Comparison of ENCODE assay signal across 9 cellular contexts in the genomic region with DNA sequence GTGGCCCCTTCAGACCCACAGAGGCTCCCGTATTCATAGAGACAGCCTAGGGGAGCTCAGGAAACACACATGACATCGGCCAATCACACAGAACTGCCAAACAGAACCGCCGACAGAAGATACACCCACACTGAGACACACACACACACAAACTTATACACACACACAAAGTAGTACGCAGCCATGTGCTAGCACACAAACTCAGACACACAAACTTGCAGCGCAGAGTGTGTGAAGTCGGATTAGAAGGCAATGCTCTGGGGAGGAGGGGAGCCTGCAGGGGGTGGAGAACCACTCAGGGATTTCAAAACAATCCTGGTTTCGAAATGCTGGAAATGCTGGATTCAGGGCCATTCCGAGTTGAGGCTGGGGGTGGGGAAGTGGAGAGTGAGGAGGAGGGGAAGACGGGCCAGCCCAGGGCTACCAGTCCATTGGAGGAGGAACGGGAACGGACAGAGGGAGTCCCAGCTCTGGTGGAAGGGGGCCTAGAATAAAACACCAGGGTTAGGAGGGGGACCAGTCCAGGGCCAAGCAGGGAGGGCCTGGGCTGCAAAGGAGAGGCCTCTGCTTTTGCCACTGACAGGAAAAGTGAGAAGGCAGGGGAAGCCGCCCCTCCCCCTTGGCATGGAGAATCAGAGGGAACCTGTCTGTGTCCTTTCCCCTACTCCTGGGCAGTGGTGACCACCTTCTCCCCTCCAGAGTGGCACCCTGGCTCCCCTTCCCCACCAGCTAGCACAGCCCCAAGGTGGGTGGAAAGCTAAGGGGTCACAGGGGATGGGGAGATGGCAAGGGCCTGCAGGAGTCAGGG. TPM values are rescaled to one million over a fixed set of nuclear protein-coding genes. Genes with fewer than 3 reads are reported as not detected.
DNase-seq lines count a peak whose midpoint lies in the region; ATAC-seq, FAIRE-seq and TF ChIP-seq lines count a peak whose summit lies in the region.
"Had no signal": no experiment of that assay in that cellular context is flagged by ENCODE, and none has a peak within 500 bp of the region (broad histone marks: within the 10 kb centered on the region; RNA-seq: fewer than 3 reads in every experiment).

No MANE protein-coding gene starts in this region.

- intact Hi-C loops in A673 (cut with micrococcal nuclease; ENCODE audit: unreplicated experiment), result no loop called here

- no TSS peak for BruUV-seq in A673 (replicated peaks; lab: Mats Ljungman, UMichigan)

- peaks cover 46% of the 10 kb centered on the region for H3K79me2 ChIP-seq in smooth muscle cell (ENCODE audit: low read depth)

- WGBS in smooth muscle cell (ENCODE audit: low lambda C conversion rate), result 4% methylated on average over 13 of the region's 13 CpGs

- H3K4me1 ChIP-seq in A673 (ENCODE audit: insufficient read depth, low read length, poor library complexity, severe bottlenecking) (peaks cover 82% of the 10 kb centered on the region), smooth muscle cell (ENCODE audit: low read depth) (peaks cover 71% of the 10 kb centered on the region)

- POLR2A ChIA-PET in A673 (lab: Charles Lee; ENCODE audit: low non-redundant PET), result no interaction called here

- peak; percentile 69 for FAIRE-seq in HTR-8/SVneo (lab: Jason Lieb, UNC)
- FAIRE-seq: frontal cortex had no signal

- H3K4me3 ChIP-seq in A673 (ENCODE audit: low read depth, low read length, poor library complexity, severe bottlenecking), result peak overlapping the region; percentile 97
- H3K4me3 ChIP-seq in smooth muscle cell, result peak overlapping the region; percentile 82

- no peak for ATAC-seq in HG03432 (IDR thresholded peaks at IDR 0.05; ENCODE audit: unreplicated experiment)

- H3K27ac ChIP-seq in A673 (ENCODE audit: low read depth, low read length, poor library complexity, severe bottlenecking), result peak overlapping the region; percentile 78
- peak overlapping the region; percentile 100 for H3K27ac ChIP-seq in smooth muscle cell (ENCODE audit: low read depth)

- DNase-seq in A673 (ENCODE audit: low spot score), result peak; percentile 84
- DNase-seq in HTR-8/SVneo (ENCODE audit: insufficient read length, low spot score), result no peak
- DNase-seq in astrocyte of the hippocampus (ENCODE audit: low read depth, low spot score), result peak; percentile 70
- DNase-seq in iPS-NIHi7 (ENCODE audit: extremely low spot score), result peak; percentile 54
- peak; percentile 58 for DNase-seq in smooth muscle cell (lab: John Stamatoyannopoulos, UW; ENCODE audit: unreplicated experiment)
- no peak for DNase-seq in NOMO-1 treated with dmso at 0.1 percent for 144 hours (lab: John Stamatoyannopoulos, UW; ENCODE audit: unreplicated experiment)
- DNase-seq in occipital lobe (lab: John Stamatoyannopoulos, UW), result no peak

- peaks cover 46% of the 10 kb centered on the region for H3F3A ChIP-seq in smooth muscle cell (ENCODE audit: low read depth)

- peak overlapping the region; percentile 91 for H3K4me2 ChIP-seq in smooth muscle cell

- H3K9ac ChIP-seq in smooth muscle cell (ENCODE audit: low read depth), result peak overlapping the region; percentile 84

- TF ChIP-seq CTCF in A673 (conservative IDR thresholded peaks at IDR 0.05; ENCODE audit: low read depth, low read length), result no peak
- no peak for TF ChIP-seq CTCF in smooth muscle cell (IDR thresholded peaks at IDR 0.05; ENCODE audit: borderline replicate concordance, insufficient read depth, poor library complexity, severe bottlenecking)

- CTCF ChIA-PET in A673 (lab: Charles Lee), result interaction anchor here (0.6 to 1.7 kb wide), 3 partner anchors 9 to 126 kb away, joined by 3 to 7 read pairs (median 3); no protein-coding TSS in a partner anchor

- H3K27me3 ChIP-seq in A673 (replicated peaks; ENCODE audit: insufficient read depth, low read depth, low read length, poor library complexity) (no peaks in the 10 kb centered on the region), smooth muscle cell (ENCODE audit: low read depth) (no peaks in the 10 kb centered on the region)

- H3K9me3 ChIP-seq in A673 (ENCODE audit: low read depth, low read length, poor library complexity, severe bottlenecking) (no peaks in the 10 kb centered on the region), smooth muscle cell (replicated peaks; ENCODE audit: low read depth) (no peaks in the 10 kb centered on the region)

- H4K20me1 ChIP-seq in smooth muscle cell (ENCODE audit: low read depth), result peaks cover 53% of the 10 kb centered on the region

- no peaks in the 10 kb centered on the region for H3K36me3 ChIP-seq in A673 (ENCODE audit: insufficient read depth, low read length, poor library complexity, severe bottlenecking)
- no peaks in the 10 kb centered on the region for H3K36me3 ChIP-seq in smooth muscle cell (ENCODE audit: low read depth)

- no peak overlapping the region for H2AFZ ChIP-seq in smooth muscle cell (ENCODE audit: low read depth)

RNA-seq across cellular contexts. Expression of a gene that starts 4.4 kb away (rescaled TPM):
- 49.9 and 64.0 TPM in 2 replicates for total RNA-seq in A673 (2021)
- 10.5 and 10.8 TPM in 2 replicates for total RNA-seq in smooth muscle cell
- polyA plus RNA-seq in smooth muscle cell, result 11.4 and 19.0 TPM in 2 replicates
- total RNA-seq in occipital lobe, result 11.5 TPM

RNA-seq across cellular contexts. Expression of a gene that starts 34.8 kb away (rescaled TPM):
- total RNA-seq in A673 (2021) (not detected in 2 replicates), smooth muscle cell (not detected in 2 replicates), occipital lobe (not detected)
- 1.4 and 2.5 TPM in 2 replicates for polyA plus RNA-seq in smooth muscle cell
- total RNA-seq: frontal cortex had no signal

RNA-seq across cellular contexts. Expression of a gene that starts 37.6 kb away (rescaled TPM):
- total RNA-seq in A673 (2021) (not detected in 2 replicates), smooth muscle cell (not detected in 2 replicates), occipital lobe (not detected)
- 1.6 TPM in 1 of 2 replicates, not detected in the other for polyA plus RNA-seq in smooth muscle cell
- total RNA-seq: frontal cortex had no signal

RNA-seq across cellular contexts. Expression of a gene that starts 50.2 kb away (rescaled TPM):
- total RNA-seq in A673 (2021) (not detected in 2 replicates), smooth muscle cell (not detected in 2 replicates), occipital lobe (0.31 TPM)
- not detected in 2 replicates for polyA plus RNA-seq in smooth muscle cell
- total RNA-seq: frontal cortex had no signal

Comparison
In these comparisons a context has a peak if more than half of its experiments do, and no peak if none do; other contexts are left out.
1. DNase-seq: peak in A673 (single experiment), astrocyte of the hippocampus (single experiment), iPS-NIHi7 (single experiment) and smooth muscle cell (single experiment); none in HTR-8/SVneo (single experiment), NOMO-1 treated with dmso at 0.1 percent for 144 hours (single experiment) and occipital lobe (single experiment).